In the genomic region with DNA sequence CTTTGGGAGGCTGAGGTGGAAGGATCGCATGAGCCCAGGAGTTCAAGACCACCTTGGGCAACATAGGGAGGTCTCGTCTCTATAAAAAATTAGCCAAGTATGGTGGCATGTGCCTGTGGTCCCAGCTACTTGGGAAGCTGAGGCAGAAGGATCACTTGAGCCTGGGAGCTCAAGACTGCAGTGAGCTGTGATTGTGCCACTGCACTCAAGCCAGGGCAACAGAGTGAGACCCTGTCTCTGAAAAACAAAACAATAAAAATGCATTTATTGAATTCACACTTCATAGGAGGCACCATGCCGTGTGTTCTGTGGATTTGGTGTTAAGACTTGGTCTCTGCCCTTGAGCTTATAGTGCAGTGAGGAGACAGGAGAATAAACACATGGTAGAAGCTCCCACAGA, we compare ENCODE assay signal across 1 cellular context.
A peak's percentile ranks its signal among the peaks of the same experiment; 100 is the strongest.
TF ChIP-seq lines count a peak whose summit lies in the region.

No MANE protein-coding gene starts in this region.

TF ChIP-seq in K562, 482 proteins besides CTCF, POLR2A, EP300 and RAD21:
- peak; percentile 64; the same call in 1 of the 2 replicates for TF ChIP-seq ZNF121 (CRISPR knock-in tag; conservative IDR thresholded peaks at IDR 0.05)
- TF ChIP-seq, protein P1, sequence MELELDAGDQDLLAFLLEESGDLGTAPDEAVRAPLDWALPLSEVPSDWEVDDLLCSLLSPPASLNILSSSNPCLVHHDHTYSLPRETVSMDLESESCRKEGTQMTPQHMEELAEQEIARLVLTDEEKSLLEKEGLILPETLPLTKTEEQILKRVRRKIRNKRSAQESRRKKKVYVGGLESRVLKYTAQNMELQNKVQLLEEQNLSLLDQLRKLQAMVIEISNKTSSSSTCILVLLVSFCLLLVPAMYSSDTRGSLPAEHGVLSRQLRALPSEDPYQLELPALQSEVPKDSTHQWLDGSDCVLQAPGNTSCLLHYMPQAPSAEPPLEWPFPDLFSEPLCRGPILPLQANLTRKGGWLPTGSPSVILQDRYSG (tag; conservative IDR thresholded peaks at IDR 0.05; ENCODE audit: low read depth) = no peak
